ENCODE assay signal across 7 cellular contexts in the genomic region with DNA sequence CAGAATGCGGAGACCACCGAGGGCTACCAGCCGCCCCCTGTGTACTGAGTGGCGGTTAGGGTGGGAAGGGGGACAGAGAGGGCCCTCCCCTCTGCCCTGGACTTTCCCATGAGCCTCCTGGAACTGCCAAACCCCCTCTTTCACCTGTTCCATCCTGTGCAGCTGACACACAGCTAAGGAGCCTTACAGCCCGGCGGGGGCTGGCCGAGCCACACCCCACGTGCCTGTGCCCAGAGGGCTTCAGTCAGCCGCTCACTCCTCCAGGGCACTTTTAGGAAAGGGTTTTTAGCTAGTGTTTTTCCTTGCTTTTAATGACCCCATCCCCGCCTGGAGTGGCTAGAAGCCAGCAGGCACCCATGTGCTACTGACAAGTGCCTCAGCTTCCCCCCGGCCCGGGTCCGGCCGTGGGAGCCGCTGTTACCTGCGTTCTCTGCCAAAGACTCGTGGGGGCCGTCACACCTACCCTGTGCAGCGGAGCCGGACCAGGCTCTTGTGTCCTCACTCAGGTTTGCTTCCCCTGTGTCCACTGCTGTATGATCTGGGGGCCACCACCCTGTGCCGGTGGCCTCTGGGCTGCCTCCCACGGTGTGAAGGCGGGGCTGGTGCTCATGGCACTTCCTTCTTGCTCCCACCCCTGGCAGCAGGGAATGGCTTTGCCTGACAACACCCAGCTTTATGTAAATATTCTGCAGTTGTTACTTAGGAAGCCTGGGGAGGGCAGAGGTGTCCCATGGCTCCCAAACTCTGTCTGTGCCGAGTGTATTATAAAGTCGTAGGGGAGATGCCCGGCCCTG. TPM values are rescaled to one million over a fixed set of nuclear protein-coding genes. Genes with fewer than 3 reads are reported as not detected.
"Had no signal": no experiment of that assay in that cellular context is flagged by ENCODE, and none has a peak within 500 bp of the region (broad histone marks: within the 10 kb centered on the region; RNA-seq: fewer than 3 reads in every experiment).

No MANE protein-coding gene starts in this region.

RNA-seq across cellular contexts. Expression of a gene that starts 37.3 kb away (rescaled TPM):
- total RNA-seq: activated CD8-positive, alpha-beta memory T cell treated with anti-CD3 and anti-CD28 coated beads for 36 hours; activated naive CD4-positive, alpha-beta T cell treated with anti-CD3 and anti-CD28 coated beads for 36 hours; activated T-helper 17 cell treated with anti-CD3 and anti-CD28 coated beads, Interleukin-2, amount 50 U/mL, for 72 hours; astrocyte; cardiac septum; mesenteric fat pad; urinary bladder had no signal
- polyA plus RNA-seq: urinary bladder had no signal
